9 cellular contexts compared by ENCODE assay signal in genomic region chr19:12940897-12941296, GRCh38. TPM values are rescaled to one million over a fixed set of nuclear protein-coding genes. Genes with fewer than 3 reads are reported as not detected.
DNase-seq lines count a peak whose midpoint lies in the region; ATAC-seq and TF ChIP-seq lines count a peak whose summit lies in the region.
"Had no signal": no experiment of that assay in that cellular context is flagged by ENCODE, and none has a peak within 500 bp of the region (broad histone marks: within the 10 kb centered on the region; RNA-seq: fewer than 3 reads in every experiment).

No MANE protein-coding gene starts in this region.

- H3K4me3 ChIP-seq in foreskin fibroblast (ENCODE audit: low read depth in 1 of 2, low read length in 2 of 2), result peak overlapping the region; percentile 63 to 70
- H3K4me3 ChIP-seq in suprapubic skin, result peak overlapping the region; percentile 99

- TF ChIP-seq CTCF in WTC11 (IDR thresholded peaks at IDR 0.05) (no peak), foreskin fibroblast (IDR thresholded peaks at IDR 0.05; ENCODE audit: low read depth, low read length) (no peak), suprapubic skin (IDR thresholded peaks at IDR 0.05) (no peak)

- TF ChIP-seq POLR2A in suprapubic skin (IDR thresholded peaks at IDR 0.05), result no peak

- H3K27me3 ChIP-seq in suprapubic skin, result no peaks in the 10 kb centered on the region

- POLR2A ChIA-PET in WTC11 (lab: Charles Lee), result no interaction called here

- peaks cover 50% of the 10 kb centered on the region for H3K36me3 ChIP-seq in suprapubic skin

- no peaks in the 10 kb centered on the region for H3K9me3 Mint-ChIP-seq in activated T-cell treated with anti-CD3 and anti-CD28 coated beads, Interleukin-2, amount 50 U/mL, for 72 hours
- no peaks in the 10 kb centered on the region for H3K9me3 Mint-ChIP-seq in WTC11

- H3K27ac Mint-ChIP-seq in activated T-cell treated with anti-CD3 and anti-CD28 coated beads, Interleukin-2, amount 50 U/mL, for 72 hours, result peak overlapping the region; percentile 72
- peak overlapping the region; percentile 89; the same call in 1 of the 2 replicates for H3K27ac Mint-ChIP-seq in WTC11

- H3K36me3 Mint-ChIP-seq in activated T-cell treated with anti-CD3 and anti-CD28 coated beads, Interleukin-2, amount 50 U/mL, for 72 hours (ENCODE audit: insufficient read depth in 2 of 2), result peaks cover 29 to 55% of the 10 kb centered on the region in 2 donors
- peaks cover 66% of the 10 kb centered on the region for H3K36me3 Mint-ChIP-seq in WTC11

- H3K4me3 Mint-ChIP-seq in activated T-cell treated with anti-CD3 and anti-CD28 coated beads, Interleukin-2, amount 50 U/mL, for 72 hours, result peak overlapping the region; percentile 96 to 100
- peak overlapping the region; percentile 99 for H3K4me3 Mint-ChIP-seq in WTC11

- CTCF ChIA-PET in WTC11 (lab: Charles Lee), result no interaction called here

- TF ChIP-seq EP300 in suprapubic skin (IDR thresholded peaks at IDR 0.05), result no peak

- DNase-seq in activated T-cell treated with anti-CD3 and anti-CD28 coated beads, Interleukin-2, amount 50 U/mL, for 72 hours, result no peak
- DNase-seq in activated T-cell treated with anti-CD3 and anti-CD28 coated beads for 4 hours (no peak), WTC11 (ENCODE audit: low spot score) (no peak), foreskin fibroblast (no peak), suprapubic skin (ENCODE audit: low spot score in 2 of 2) (no peak), NCI-H1417 (lab: John Stamatoyannopoulos, UW) (no peak), C1 segment of cervical spinal cord (lab: John Stamatoyannopoulos, UW) (no peak), NCI-H2227 treated with DMSO at 0.1 percent for 48 hours (lab: John Stamatoyannopoulos, UW) (no peak)
- DNase-seq: activated effector memory CD4-positive, alpha-beta T cell treated with Interleukin-2 at 50 U/mL for 16 hours had no signal

- H3K27ac ChIP-seq in suprapubic skin, result no peak overlapping the region

- H3K4me1 ChIP-seq in suprapubic skin, result peaks cover 53% of the 10 kb centered on the region

- no peaks in the 10 kb centered on the region for H3K9me3 ChIP-seq in suprapubic skin

- H3K4me1 Mint-ChIP-seq in activated T-cell treated with anti-CD3 and anti-CD28 coated beads, Interleukin-2, amount 50 U/mL, for 72 hours (ENCODE audit: low read depth), result peaks cover 92% of the 10 kb centered on the region
- peaks cover 30% of the 10 kb centered on the region for H3K4me1 Mint-ChIP-seq in WTC11

- ATAC-seq in activated T-cell treated with anti-CD3 and anti-CD28 coated beads, Interleukin-2, amount 50 U/mL, for 72 hours (replicated peaks in 1 of 2), result no peak
- ATAC-seq in WTC11, result no peak

- no peaks in the 10 kb centered on the region for H3K27me3 Mint-ChIP-seq in activated T-cell treated with anti-CD3 and anti-CD28 coated beads, Interleukin-2, amount 50 U/mL, for 72 hours (ENCODE audit: low read depth)
- H3K27me3 Mint-ChIP-seq in WTC11 (ENCODE audit: low read depth), result no peaks in the 10 kb centered on the region; the same call in 1 of the 2 replicates

- WGBS in suprapubic skin, result 77% methylated on average over 2 of the region's 2 CpGs

TF ChIP-seq in WTC11, 78 proteins besides CTCF, POLR2A, EP300 and RAD21:
- TF ChIP-seq ZNF121 (CRISPR knock-in tag; IDR thresholded peaks at IDR 0.05), result no peak
- no peak for TF ChIP-seq ZNF423 (CRISPR knock-in tag; IDR thresholded peaks at IDR 0.05)

RNA-seq across cellular contexts. Expression of gene CALR, which starts 2.5 kb away (rescaled TPM):
- 100 to 1,000 TPM; 458 to 489 TPM for total RNA-seq in activated T-cell treated with anti-CD3 and anti-CD28 coated beads, Interleukin-2, amount 50 U/mL, for 72 hours
- 977 to 1,088 TPM (median 978 TPM) in 3 replicates for total RNA-seq in WTC11 (2021)
- 100 to 1,000 TPM; 131 to 285 (median 237) TPM for total RNA-seq in suprapubic skin

RNA-seq across cellular contexts. Expression of gene RAD23A, which starts 4.8 kb away (rescaled TPM):
- 100 to 1,000 TPM; 159 to 189 TPM for total RNA-seq in activated T-cell treated with anti-CD3 and anti-CD28 coated beads, Interleukin-2, amount 50 U/mL, for 72 hours
- total RNA-seq in WTC11 (2021) (84.3 to 96.6 TPM (median 96.2 TPM) in 3 replicates), suprapubic skin (100 to 1,000 TPM in 3 of 4 donors, 10 to 100 TPM in 1; 95.4 to 120 (median 109) TPM)

RNA-seq across cellular contexts. Expression of gene FARSA, which starts 7.4 kb away (rescaled TPM):
- total RNA-seq in activated T-cell treated with anti-CD3 and anti-CD28 coated beads, Interleukin-2, amount 50 U/mL, for 72 hours, result 10 to 100 TPM; 63.4 to 70.4 TPM
- 103 to 108 TPM (median 106 TPM) in 3 replicates for total RNA-seq in WTC11 (2021)
- 10 to 100 TPM; 49.0 to 60.6 (median 50.9) TPM for total RNA-seq in suprapubic skin

RNA-seq across cellular contexts. Expression of gene GADD45GIP1, which starts 16.1 kb away (rescaled TPM):
- 10 to 100 TPM; 15.9 to 16.4 TPM for total RNA-seq in activated T-cell treated with anti-CD3 and anti-CD28 coated beads, Interleukin-2, amount 50 U/mL, for 72 hours
- 54.4 to 57.9 TPM (median 56.1 TPM) in 3 replicates for total RNA-seq in WTC11 (2021)
- 10 to 100 TPM; 20.4 to 31.0 (median 24.8) TPM for total RNA-seq in suprapubic skin

RNA-seq across cellular contexts. Expression of gene SYCE2, which starts 21.8 kb away (rescaled TPM):
- total RNA-seq in activated T-cell treated with anti-CD3 and anti-CD28 coated beads, Interleukin-2, amount 50 U/mL, for 72 hours, result 1 to 10 TPM; 3.1 to 4.5 TPM
- 1.1 to 2.2 TPM (median 1.9 TPM) in 3 replicates for total RNA-seq in WTC11 (2021)
- total RNA-seq in suprapubic skin, result under 1 TPM in 1 of 4 donors, not detected in 3; 0.89 TPM
